In genomic region chr21:41579692-41580091, GRCh38 we compare ENCODE assay signal across 24 cellular contexts.
A peak's percentile ranks its signal among the peaks of the same experiment; 100 is the strongest.
DNase-seq lines count a peak whose midpoint lies in the region; ATAC-seq and TF ChIP-seq lines count a peak whose summit lies in the region.
"Had no signal": no experiment of that assay in that cellular context is flagged by ENCODE, and none has a peak within 500 bp of the region (broad histone marks: within the 10 kb centered on the region; RNA-seq: fewer than 3 reads in every experiment).

No MANE protein-coding gene starts in this region.

- WGBS in hepatocyte (ENCODE audit: low lambda C conversion rate, missing lambda C conversion rate), result 80% methylated on average over 4 of the region's 4 CpGs

- ATAC-seq in CD8-positive, alpha-beta T cell, result no peak
- ATAC-seq in left cardiac atrium (no peak), GM21786 (IDR thresholded peaks at IDR 0.05; ENCODE audit: unreplicated experiment) (no peak)
- ATAC-seq: A549, Right ventricle myocardium inferior had no signal

- H3K4me1 ChIP-seq in Caco-2, result peaks cover 31% of the 10 kb centered on the region
- H3K4me1 ChIP-seq in hepatocyte (ENCODE audit: insufficient read depth), result peaks cover 33% of the 10 kb centered on the region
- H3K4me1 ChIP-seq in rectal smooth muscle tissue (ENCODE audit: control insufficient read depth, insufficient read depth, low read length), result no peaks in the 10 kb centered on the region
- H3K4me1 ChIP-seq in CD8-positive, alpha-beta T cell (ENCODE audit: insufficient read depth, low read length), result no peaks in the 10 kb centered on the region
- H3K4me1 ChIP-seq: HAP-1, SJSA1 had no signal

- H3K4me1 Mint-ChIP-seq in Caco-2 (ENCODE audit: low read depth, unreplicated experiment), result peaks cover 28% of the 10 kb centered on the region
- no peaks in the 10 kb centered on the region for H3K4me1 Mint-ChIP-seq in CD8-positive, alpha-beta T cell (ENCODE audit: low read depth)
- H3K4me1 Mint-ChIP-seq: B cell had no signal

- H3K36me3 ChIP-seq in Caco-2 (ENCODE audit: control insufficient read depth, insufficient read depth, low read length) (no peaks in the 10 kb centered on the region), hepatocyte (replicated peaks; ENCODE audit: insufficient read depth, low read depth) (no peaks in the 10 kb centered on the region), rectal smooth muscle tissue (ENCODE audit: control insufficient read depth, insufficient read depth, low read length) (no peaks in the 10 kb centered on the region)
- H3K36me3 ChIP-seq in CD8-positive, alpha-beta T cell (ENCODE audit: insufficient read depth, low read length), result no peaks in the 10 kb centered on the region
- H3K36me3 ChIP-seq: HAP-1, SJSA1 had no signal

- H4K20me1 ChIP-seq in hepatocyte (ENCODE audit: insufficient read depth, poor library complexity, severe bottlenecking), result no peaks in the 10 kb centered on the region

- peak overlapping the region; percentile 18 for H3K4me2 ChIP-seq in hepatocyte
- H3K4me2 ChIP-seq: A549, GM23338 had no signal

- POLR2A ChIA-PET in Caco-2 (lab: Charles Lee), result interaction anchor here (0.6 kb wide), 1 partner anchor 72 kb away, joined by 3 read pairs; the partner anchor contains the start of gene TMPRSS2
- POLR2A ChIA-PET in CD8-positive, alpha-beta T cell (lab: Charles Lee), result no interaction called here

- peaks cover 23% of the 10 kb centered on the region for H3K9me3 Mint-ChIP-seq in Caco-2 (ENCODE audit: unreplicated experiment)
- H3K9me3 Mint-ChIP-seq in CD8-positive, alpha-beta T cell, result peaks cover 21% of the 10 kb centered on the region

- no peak overlapping the region for H3K4me3 Mint-ChIP-seq in Caco-2 (ENCODE audit: unreplicated experiment)
- no peak overlapping the region for H3K4me3 Mint-ChIP-seq in CD8-positive, alpha-beta T cell
- H3K4me3 Mint-ChIP-seq: B cell; CD4-positive, alpha-beta T cell; GM23338 had no signal

- intact Hi-C loops in Caco-2 (cut with micrococcal nuclease; ENCODE audit: unreplicated experiment) (no loop called here), left cardiac atrium (cut with DNase I) (no loop called here)
- intact Hi-C loops in CD8-positive, alpha-beta T cell (cut with DNase I, micrococcal nuclease), result no loop called here

- no peak overlapping the region for H2AFZ ChIP-seq in hepatocyte

- peak overlapping the region; percentile 18 for H3K27ac Mint-ChIP-seq in Caco-2 (ENCODE audit: unreplicated experiment)
- no peak overlapping the region for H3K27ac Mint-ChIP-seq in CD8-positive, alpha-beta T cell
- H3K27ac Mint-ChIP-seq: B cell; CD4-positive, alpha-beta T cell; GM23338 had no signal

- TF ChIP-seq CTCF in Caco-2 (IDR thresholded peaks at IDR 0.05; ENCODE audit: insufficient read depth in 1 of 2, low read depth in 1 of 2, low read length in 1 of 2, severe bottlenecking in 1 of 2, unreplicated experiment in 1 of 2) (no peak), hepatocyte (IDR thresholded peaks at IDR 0.05; ENCODE audit: poor library complexity) (no peak)
- TF ChIP-seq CTCF in CD8-positive, alpha-beta T cell (IDR thresholded peaks at IDR 0.05), result no peak

- no peak for DNase-seq in Caco-2
- DNase-seq in SW480 (ENCODE audit: low spot score), result peak; percentile 98
- peak; percentile 74 for DNase-seq in hepatocyte (ENCODE audit: low spot score)
- DNase-seq in CD8-positive, alpha-beta T cell, result no peak
- DNase-seq in left cardiac atrium, result no peak
- no peak for DNase-seq in NCI-H2107 (lab: John Stamatoyannopoulos, UW)
- DNase-seq: CD4-positive, alpha-beta T cell; DMS153; KBM-7; NCI-H1105; NCI-H2029 treated with DMSO at 0.1 percent for 48 hours; NCI-H2171; NCI-H345; NCI-H524; NCI-H774 had no signal

- CTCF ChIA-PET in Caco-2 (lab: Charles Lee), result interaction anchor here (1.0 kb wide), 1 partner anchor 32 kb away, joined by 6 read pairs; no protein-coding TSS in a partner anchor
- CTCF ChIA-PET in CD8-positive, alpha-beta T cell (lab: Charles Lee), result no interaction called here

- no peak overlapping the region for H3K9ac ChIP-seq in rectal smooth muscle tissue (ENCODE audit: low read length)

- H3K27ac ChIP-seq in hepatocyte, result peak overlapping the region; percentile 97
- H3K27ac ChIP-seq in rectal smooth muscle tissue (ENCODE audit: low read depth, low read length), result no peak overlapping the region
- H3K27ac ChIP-seq in CD8-positive, alpha-beta T cell (ENCODE audit: low read depth, low read length), result no peak overlapping the region
- H3K27ac ChIP-seq: A549, HL-60, SJSA1 had no signal

- no TSS peak for BruUV-seq in Caco-2 (replicated peaks; lab: Mats Ljungman, UMichigan)

- H3K4me3 ChIP-seq in Caco-2 (ENCODE audit: low read depth, low read length) (no peak overlapping the region), hepatocyte (no peak overlapping the region), rectal smooth muscle tissue (ENCODE audit: low read length) (peak overlapping the region; percentile 36)
- H3K4me3 ChIP-seq in CD8-positive, alpha-beta T cell (ENCODE audit: low read depth, low read length), result no peak overlapping the region
- H3K4me3 ChIP-seq: A549, GM23338, HAP-1, SJSA1 had no signal

- no peaks in the 10 kb centered on the region for H3K36me3 Mint-ChIP-seq in Caco-2 (ENCODE audit: insufficient read depth, unreplicated experiment)
- H3K36me3 Mint-ChIP-seq in CD8-positive, alpha-beta T cell, result no peaks in the 10 kb centered on the region

- no peaks in the 10 kb centered on the region for H3K27me3 ChIP-seq in Caco-2 (replicated peaks; ENCODE audit: control insufficient read depth, insufficient read depth, low read length)
- H3K27me3 ChIP-seq in hepatocyte, result no peaks in the 10 kb centered on the region
- no peaks in the 10 kb centered on the region for H3K27me3 ChIP-seq in rectal smooth muscle tissue (ENCODE audit: control insufficient read depth, insufficient read depth, low read length)
- H3K27me3 ChIP-seq in CD8-positive, alpha-beta T cell (ENCODE audit: insufficient read depth, low read length), result no peaks in the 10 kb centered on the region
- H3K27me3 ChIP-seq: SJSA1 had no signal

- H3K79me2 ChIP-seq in hepatocyte, result no peaks in the 10 kb centered on the region

- no peaks in the 10 kb centered on the region for H3K9me2 ChIP-seq in hepatocyte (replicated peaks; ENCODE audit: insufficient read depth)

- no peaks in the 10 kb centered on the region for H3K27me3 Mint-ChIP-seq in Caco-2 (ENCODE audit: insufficient read depth, unreplicated experiment)
- H3K27me3 Mint-ChIP-seq in CD8-positive, alpha-beta T cell (ENCODE audit: low read depth), result peaks cover 15% of the 10 kb centered on the region

- H3K9me3 ChIP-seq in Caco-2 (peaks cover 14% of the 10 kb centered on the region), hepatocyte (ENCODE audit: low read depth) (peaks cover 7% of the 10 kb centered on the region)
- no peaks in the 10 kb centered on the region for H3K9me3 ChIP-seq in CD8-positive, alpha-beta T cell (ENCODE audit: low read length)
- H3K9me3 ChIP-seq: HAP-1 had no signal

Comparison
In these comparisons a context has a peak if more than half of its experiments do, and no peak if none do; other contexts are left out.
1. DNase-seq: peak in SW480 (single experiment) and hepatocyte (single experiment); none in Caco-2 (0 of 2), CD8-positive, alpha-beta T cell (0 of 7), left cardiac atrium (single experiment) and NCI-H2107 (single experiment).